8 cellular contexts compared by ENCODE assay signal in genomic region chr9:95509851-95510529, GRCh38. TPM values are rescaled to one million over a fixed set of nuclear protein-coding genes. Genes with fewer than 3 reads are reported as not detected.
A peak's percentile ranks its signal among the peaks of the same experiment; 100 is the strongest.
DNase-seq lines count a peak whose midpoint lies in the region; ATAC-seq lines count a peak whose summit lies in the region.

No MANE protein-coding gene starts in this region.

- H3K9me3 ChIP-seq in ectodermal cell (ENCODE audit: control insufficient read depth, low read length), result no peaks in the 10 kb centered on the region

- no peak for ATAC-seq in HG03457 (IDR thresholded peaks at IDR 0.05; ENCODE audit: unreplicated experiment)
- no peak for ATAC-seq in sciatic nerve
- no peak for ATAC-seq in HG03135 (IDR thresholded peaks at IDR 0.05; ENCODE audit: unreplicated experiment)

- H3K27me3 ChIP-seq in ectodermal cell (ENCODE audit: control insufficient read depth, insufficient read depth, low read length, poor library complexity, severe bottlenecking), result peaks cover 40% of the 10 kb centered on the region

- peaks cover 10% of the 10 kb centered on the region for H3K4me1 ChIP-seq in ectodermal cell (ENCODE audit: control insufficient read depth, insufficient read depth, low read length)

- WGBS in ectodermal cell, 2 experiments, result 0 to 1% methylated on average over 24 to 28 of the region's 29 CpGs

- H3K4me3 ChIP-seq in ectodermal cell (ENCODE audit: insufficient read depth, low read depth, low read length), result peak overlapping the region; percentile 76

- intact Hi-C loops in sciatic nerve (cut with DNase I), result loop anchor here (10.0 kb wide), 1 partner anchor 545 kb away; no protein-coding TSS in a partner anchor

- DNase-seq in NCI-H510A treated with DMSO at 0.1 percent for 48 hours (lab: John Stamatoyannopoulos, UW) (peak; percentile 57), NCI-H510A (lab: John Stamatoyannopoulos, UW) (no peak), OCI-M1 (lab: John Stamatoyannopoulos, UW) (peak; percentile 61), myocyte (ENCODE audit: low read depth) (peak; percentile 55), sciatic nerve (ENCODE audit: low spot score) (no peak)

- H3K36me3 ChIP-seq in ectodermal cell (ENCODE audit: control insufficient read depth, insufficient read depth, low read length), result no peaks in the 10 kb centered on the region

- H3K27ac ChIP-seq in ectodermal cell (ENCODE audit: insufficient read depth, low read depth, low read length, poor library complexity, severe bottlenecking), result peak overlapping the region; percentile 93

RNA-seq across cellular contexts. Expression of gene PTCH1, which starts 6.8 kb away (rescaled TPM):
- polyA plus RNA-seq in ectodermal cell (2013, experiment 1 of 4), result 31.0 TPM
- polyA plus RNA-seq in ectodermal cell (2013, experiment 2 of 4), result 26.1 TPM
- polyA plus RNA-seq in ectodermal cell (2013, experiment 3 of 4), result 27.9 TPM
- polyA plus RNA-seq in ectodermal cell (2013, experiment 4 of 4), result 24.2 TPM
- total RNA-seq in myocyte (1.7 and 3.9 TPM in 2 replicates), sciatic nerve (136 TPM)
- 1.8 TPM for polyA plus RNA-seq in myocyte (2012)

Comparison
In these comparisons a context has a peak if more than half of its experiments do, and no peak if none do; other contexts are left out.
1. DNase-seq: peak in NCI-H510A treated with DMSO at 0.1 percent for 48 hours (single experiment), OCI-M1 (single experiment) and myocyte (single experiment); none in NCI-H510A (single experiment) and sciatic nerve (single experiment).
2. RNA of gene PTCH1, which starts 6.8 kb away (total RNA-seq): 136 TPM in sciatic nerve (single experiment); 1.7 to 3.9 TPM in myocyte; every median in the first group is over 10 times any median in the second.